ENCODE assay signal across 15 cellular contexts in genomic region chr6:11204987-11205386, GRCh38.
"Had no signal": no experiment of that assay in that cellular context is flagged by ENCODE, and none has a peak within 500 bp of the region (broad histone marks: within the 10 kb centered on the region; RNA-seq: fewer than 3 reads in every experiment).

No MANE protein-coding gene starts in this region.

- H3K9me3 ChIP-seq: lower lobe of right lung, psoas muscle had no signal

- DNase-seq: activated effector memory CD4-positive, alpha-beta T cell treated with anti-CD3 and anti-CD28 coated beads, Interleukin-2, amount 50 U/mL, for 16 hours; activated naive CD8-positive, alpha-beta T cell treated with anti-CD3 and anti-CD28 coated beads for 36 hours; activated T-cell treated with anti-CD3 and anti-CD28 coated beads, Interleukin-2, amount 50 U/mL, for 1 hour; effector memory CD8-positive, alpha-beta T cell; hypothalamus; lower lobe of right lung; naive B cell; occipital lobe; psoas muscle; stimulated activated CD4-positive, alpha-beta T cell treated with anti-CD3 and anti-CD28 coated beads, Interleukin-2, amount 100 ng/mL, for 24 hours; stimulated activated naive B cell treated with anti-CD40 and anti-IgM and Interleukin-4, amounts not matched to agents 10 μg/mL and 1 μg/mL and 100 μg/mL, for 72 hours; substantia nigra; T-helper 9 cell had no signal

- H3K4me3 ChIP-seq: lower lobe of right lung, psoas muscle had no signal

- ATAC-seq: effector memory CD8-positive, alpha-beta T cell; lower lobe of right lung; psoas muscle; sciatic nerve; stimulated activated naive B cell treated with anti-CD40 and anti-IgM and Interleukin-4, amounts not matched to agents 10 μg/mL and 1 μg/mL and 100 μg/mL, for 72 hours had no signal

- H3K27ac ChIP-seq: psoas muscle had no signal

- H3K27me3 Mint-ChIP-seq: activated naive CD8-positive, alpha-beta T cell treated with anti-CD3 and anti-CD28 coated beads for 36 hours; effector memory CD8-positive, alpha-beta T cell; naive B cell; stimulated activated naive B cell treated with anti-CD40 and anti-IgM and Interleukin-4, amounts not matched to agents 10 μg/mL and 1 μg/mL and 100 μg/mL, for 72 hours had no signal

- H3K4me3 Mint-ChIP-seq: activated naive CD8-positive, alpha-beta T cell treated with anti-CD3 and anti-CD28 coated beads for 36 hours; brain; stimulated activated naive B cell treated with anti-CD40 and anti-IgM and Interleukin-4, amounts not matched to agents 10 μg/mL and 1 μg/mL and 100 μg/mL, for 72 hours had no signal

- H3K27ac Mint-ChIP-seq: activated naive CD8-positive, alpha-beta T cell treated with anti-CD3 and anti-CD28 coated beads for 36 hours; stimulated activated naive B cell treated with anti-CD40 and anti-IgM and Interleukin-4, amounts not matched to agents 10 μg/mL and 1 μg/mL and 100 μg/mL, for 72 hours had no signal

- H3K9me3 Mint-ChIP-seq: activated naive CD8-positive, alpha-beta T cell treated with anti-CD3 and anti-CD28 coated beads for 36 hours; brain; effector memory CD8-positive, alpha-beta T cell; naive B cell; stimulated activated naive B cell treated with anti-CD40 and anti-IgM and Interleukin-4, amounts not matched to agents 10 μg/mL and 1 μg/mL and 100 μg/mL, for 72 hours had no signal
